Comparison of ENCODE assay signal across 27 cellular contexts in the genomic region with DNA sequence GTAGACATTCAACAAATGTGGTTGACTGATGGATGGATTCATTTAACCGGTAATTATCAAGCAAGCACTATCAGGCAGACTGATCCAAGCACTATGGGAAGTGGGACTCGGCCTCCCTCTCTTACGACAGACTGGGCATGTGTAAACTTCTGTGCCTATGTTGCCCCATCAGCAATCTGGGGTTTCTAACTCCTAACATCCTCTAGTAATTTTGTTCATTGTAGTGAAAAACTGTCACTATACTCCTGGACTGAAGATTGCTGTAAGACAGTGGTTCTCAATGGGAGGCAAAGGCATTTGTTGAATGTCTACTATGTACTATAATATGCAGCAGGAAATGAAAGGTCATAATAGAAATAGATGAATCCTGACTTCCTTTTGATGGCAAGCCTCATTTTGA. TPM values are rescaled to one million over a fixed set of nuclear protein-coding genes. Genes with fewer than 3 reads are reported as not detected.
A peak's percentile ranks its signal among the peaks of the same experiment; 100 is the strongest.
DNase-seq lines count a peak whose midpoint lies in the region; ATAC-seq and TF ChIP-seq lines count a peak whose summit lies in the region.
"Had no signal": no experiment of that assay in that cellular context is flagged by ENCODE, and none has a peak within 500 bp of the region (broad histone marks: within the 10 kb centered on the region; RNA-seq: fewer than 3 reads in every experiment).

No MANE protein-coding gene starts in this region.

- H3K27me3 ChIP-seq in esophagus muscularis mucosa (no peaks in the 10 kb centered on the region), heart left ventricle (no peaks in the 10 kb centered on the region)
- H3K27me3 ChIP-seq: dorsolateral prefrontal cortex, gastrocnemius medialis, suprapubic skin had no signal

- H3K27ac Mint-ChIP-seq in T-helper 1 cell treated with Interleukin-12 subunit alpha and Interleukin-12 subunit beta and Interleukin-4 antibody, amounts not matched to agents 30 μg/mL and 1 μg/mL, for 36 hours: peak overlapping the region; percentile 21
- no peak overlapping the region for H3K27ac Mint-ChIP-seq in chondrocyte (ENCODE audit: unreplicated experiment)
- H3K27ac Mint-ChIP-seq: activated naive CD4-positive, alpha-beta T cell treated with anti-CD3 and anti-CD28 coated beads, Interleukin-2, amount 10 ng/mL, durations not matched to agents 7 days and 5 days; brain; nephron; stimulated activated naive B cell treated with anti-CD40 and anti-IgM and Interleukin-4, amounts not matched to agents 10 μg/mL and 1 μg/mL and 100 μg/mL, for 72 hours had no signal

- TF ChIP-seq EP300 in esophagus muscularis mucosa (IDR thresholded peaks at IDR 0.05): no peak

- TF ChIP-seq CTCF in esophagus muscularis mucosa (IDR thresholded peaks at IDR 0.05): no peak
- no peak for TF ChIP-seq CTCF in chondrocyte (IDR thresholded peaks at IDR 0.05)
- no peak for TF ChIP-seq CTCF in heart left ventricle (IDR thresholded peaks at IDR 0.05)

- TF ChIP-seq POLR2A in esophagus muscularis mucosa (IDR thresholded peaks at IDR 0.05; ENCODE audit: low read depth) (no peak), heart left ventricle (IDR thresholded peaks at IDR 0.05) (no peak)

- H3K9me3 Mint-ChIP-seq in T-helper 1 cell treated with Interleukin-12 subunit alpha and Interleukin-12 subunit beta and Interleukin-4 antibody, amounts not matched to agents 30 μg/mL and 1 μg/mL, for 36 hours: no peaks in the 10 kb centered on the region
- no peaks in the 10 kb centered on the region for H3K9me3 Mint-ChIP-seq in chondrocyte (ENCODE audit: low read depth)
- H3K9me3 Mint-ChIP-seq: activated naive CD4-positive, alpha-beta T cell treated with anti-CD3 and anti-CD28 coated beads, Interleukin-2, amount 10 ng/mL, durations not matched to agents 7 days and 5 days; brain; nephron; stimulated activated naive B cell treated with anti-CD40 and anti-IgM and Interleukin-4, amounts not matched to agents 10 μg/mL and 1 μg/mL and 100 μg/mL, for 72 hours had no signal

- ATAC-seq in heart left ventricle (no peak), HG02759 (IDR thresholded peaks at IDR 0.05; ENCODE audit: unreplicated experiment) (no peak)
- ATAC-seq: A549; gastrocnemius medialis; stimulated activated naive B cell treated with anti-CD40 and anti-IgM and Interleukin-4, amounts not matched to agents 10 μg/mL and 1 μg/mL and 100 μg/mL, for 72 hours had no signal

- DNase-seq in T-helper 1 cell: no peak
- peak; percentile 25 for DNase-seq in MV-4-11 (lab: John Stamatoyannopoulos, UW)
- peak; percentile 29 for DNase-seq in esophagus muscularis mucosa (ENCODE audit: extremely low spot score)
- DNase-seq in chondrocyte (ENCODE audit: low spot score): no peak
- DNase-seq in NCI-H2196 (lab: John Stamatoyannopoulos, UW; ENCODE audit: unreplicated experiment): no peak
- DNase-seq in heart left ventricle: no peak
- DNase-seq: activated CD4-positive, alpha-beta T cell treated with anti-CD3 and anti-CD28 coated beads, Interleukin-2, amount 50 U/mL, for 48 hours; activated CD4-positive, CD25-positive, alpha-beta regulatory T cell treated with anti-CD3 and anti-CD28 coated beads, Interleukin-2, amount 50 U/mL, for 72 hours; activated naive CD4-positive, alpha-beta T cell treated with anti-CD3 and anti-CD28 coated beads, Interleukin-2, amount 10 ng/mL, durations not matched to agents 7 days and 5 days; dorsolateral prefrontal cortex; gastrocnemius medialis; hypothalamus; left cardiac atrium; mammary epithelial cell; NCI-H1048; NCI-H2107; NCI-H774; stimulated activated naive B cell treated with anti-CD40 and anti-IgM and Interleukin-4, amounts not matched to agents 10 μg/mL and 1 μg/mL and 100 μg/mL, for 72 hours; T-helper 2 cell had no signal

- WGBS in esophagus muscularis mucosa: 66% methylated on average over 3 of the region's 3 CpGs
- 82 to 86% (median 86%) methylated on average over 3 of the region's 3 CpGs for WGBS in heart left ventricle, 4 donors

- H3K27ac ChIP-seq in esophagus muscularis mucosa (replicated peaks in 1 of 4) (peak overlapping the region in 1 of 4 donors; percentile 62), heart left ventricle (no peak overlapping the region)
- H3K27ac ChIP-seq: A549, dorsolateral prefrontal cortex, gastrocnemius medialis, RWPE1, suprapubic skin had no signal

- H3K27me3 Mint-ChIP-seq in T-helper 1 cell treated with Interleukin-12 subunit alpha and Interleukin-12 subunit beta and Interleukin-4 antibody, amounts not matched to agents 30 μg/mL and 1 μg/mL, for 36 hours (ENCODE audit: low read depth): no peaks in the 10 kb centered on the region
- no peaks in the 10 kb centered on the region for H3K27me3 Mint-ChIP-seq in chondrocyte (ENCODE audit: low read depth)
- H3K27me3 Mint-ChIP-seq: stimulated activated naive B cell treated with anti-CD40 and anti-IgM and Interleukin-4, amounts not matched to agents 10 μg/mL and 1 μg/mL and 100 μg/mL, for 72 hours had no signal

- peaks cover 28% of the 10 kb centered on the region for H3K4me1 Mint-ChIP-seq in T-helper 1 cell treated with Interleukin-12 subunit alpha and Interleukin-12 subunit beta and Interleukin-4 antibody, amounts not matched to agents 30 μg/mL and 1 μg/mL, for 36 hours (ENCODE audit: low read depth)
- H3K4me1 Mint-ChIP-seq in chondrocyte (ENCODE audit: low read depth): peaks cover 37% of the 10 kb centered on the region

- H3K9me3 ChIP-seq in esophagus muscularis mucosa (no peaks in the 10 kb centered on the region), heart left ventricle (no peaks in the 10 kb centered on the region)
- H3K9me3 ChIP-seq: A549, gastrocnemius medialis, HAP-1, suprapubic skin had no signal

- H3K4me3 Mint-ChIP-seq in T-helper 1 cell treated with Interleukin-12 subunit alpha and Interleukin-12 subunit beta and Interleukin-4 antibody, amounts not matched to agents 30 μg/mL and 1 μg/mL, for 36 hours: no peak overlapping the region
- H3K4me3 Mint-ChIP-seq in chondrocyte (ENCODE audit: unreplicated experiment): no peak overlapping the region
- H3K4me3 Mint-ChIP-seq: activated naive CD4-positive, alpha-beta T cell treated with anti-CD3 and anti-CD28 coated beads, Interleukin-2, amount 10 ng/mL, durations not matched to agents 7 days and 5 days; brain; nephron; stimulated activated naive B cell treated with anti-CD40 and anti-IgM and Interleukin-4, amounts not matched to agents 10 μg/mL and 1 μg/mL and 100 μg/mL, for 72 hours had no signal

- H3K4me3 ChIP-seq in esophagus muscularis mucosa: no peak overlapping the region
- H3K4me3 ChIP-seq in heart left ventricle: no peak overlapping the region
- H3K4me3 ChIP-seq: A549, dorsolateral prefrontal cortex, gastrocnemius medialis, HAP-1, suprapubic skin had no signal

- peaks cover 24 to 72% (median 62%) of the 10 kb centered on the region in 4 donors for H3K4me1 ChIP-seq in esophagus muscularis mucosa
- H3K4me1 ChIP-seq in heart left ventricle: peaks cover 0 to 54% (median 14%) of the 10 kb centered on the region in 12 donors
- H3K4me1 ChIP-seq: HAP-1 had no signal

- H3K36me3 ChIP-seq in esophagus muscularis mucosa (no peaks in the 10 kb centered on the region), heart left ventricle (no peaks in the 10 kb centered on the region)
- H3K36me3 ChIP-seq: gastrocnemius medialis, HAP-1, suprapubic skin had no signal

- H3K36me3 Mint-ChIP-seq in T-helper 1 cell treated with Interleukin-12 subunit alpha and Interleukin-12 subunit beta and Interleukin-4 antibody, amounts not matched to agents 30 μg/mL and 1 μg/mL, for 36 hours (ENCODE audit: low read depth): no peaks in the 10 kb centered on the region
- H3K36me3 Mint-ChIP-seq in chondrocyte (ENCODE audit: low read depth): no peaks in the 10 kb centered on the region
- H3K36me3 Mint-ChIP-seq: activated naive CD4-positive, alpha-beta T cell treated with anti-CD3 and anti-CD28 coated beads, Interleukin-2, amount 10 ng/mL, durations not matched to agents 7 days and 5 days; brain; stimulated activated naive B cell treated with anti-CD40 and anti-IgM and Interleukin-4, amounts not matched to agents 10 μg/mL and 1 μg/mL and 100 μg/mL, for 72 hours had no signal

- intact Hi-C loops in esophagus muscularis mucosa (cut with DNase I) (loop anchor here (10.0 kb wide), 1 partner anchor 144 kb away; no protein-coding TSS in a partner anchor), heart left ventricle (cut with DNase I) (loop anchor here in 7 of 10 donors (5.0 to 10.0 kb wide), 7 partner anchors 144 to 786 kb away; a partner anchor contains a TSS)

RNA-seq across cellular contexts. Expression of a gene that starts 51.2 kb away (rescaled TPM):
- total RNA-seq in esophagus muscularis mucosa (10 to 100 TPM; 31.1 to 51.5 (median 43.3) TPM), chondrocyte (48.3 to 62.3 TPM (median 54.2 TPM) in 3 replicates), heart left ventricle (10 to 100 TPM; 32.1 to 58.9 (median 49.3) TPM)
- polyA plus RNA-seq in heart left ventricle: 1 to 10 TPM; 4.3 to 9.0 TPM

Comparison
In these comparisons a context has a peak if more than half of its experiments do, and no peak if none do; other contexts are left out.
1. DNase-seq: peak in MV-4-11 (single experiment) and esophagus muscularis mucosa (single experiment); none in T-helper 1 cell (0 of 5), chondrocyte (single experiment), NCI-H2196 (single experiment) and heart left ventricle (0 of 5).